In genomic region chr3:169929830-169930519, GRCh38 we compare ENCODE assay signal across 14 cellular contexts. TPM values are rescaled to one million over a fixed set of nuclear protein-coding genes. Genes with fewer than 3 reads are reported as not detected.
DNase-seq lines count a peak whose midpoint lies in the region; ATAC-seq and TF ChIP-seq lines count a peak whose summit lies in the region.
"Had no signal": no experiment of that assay in that cellular context is flagged by ENCODE, and none has a peak within 500 bp of the region (broad histone marks: within the 10 kb centered on the region; RNA-seq: fewer than 3 reads in every experiment).

No MANE protein-coding gene starts in this region.

- TF ChIP-seq POLR2A in NB4 (IDR thresholded peaks at IDR 0.05; ENCODE audit: extremely low read depth, insufficient read length), result no peak

- DNase-seq in NCI-H146 (lab: John Stamatoyannopoulos, UW) (peak; percentile 16), NCI-H146 treated with DMSO at 0.1 percent for 48 hours (lab: John Stamatoyannopoulos, UW; ENCODE audit: unreplicated experiment) (no peak), NB4 (ENCODE audit: low read depth) (peak; percentile 56), memory B cell (ENCODE audit: low spot score in 2 of 2) (peak in 1 of 2 donors; percentile 31), lower lobe of right lung (no peak), NCI-H345 treated with DMSO at 0.1 percent for 48 hours (lab: John Stamatoyannopoulos, UW; ENCODE audit: unreplicated experiment) (no peak), hepatocyte (ENCODE audit: low spot score) (no peak)

- no peaks in the 10 kb centered on the region for H3K36me3 Mint-ChIP-seq in memory B cell
- H3K36me3 Mint-ChIP-seq: activated naive CD4-positive, alpha-beta T cell treated with anti-CD3 and anti-CD28 coated beads, Interleukin-2, amount 50 U/mL, for 24 hours had no signal

- H3K4me1 ChIP-seq in lower lobe of right lung (no peaks in the 10 kb centered on the region), hepatocyte (ENCODE audit: insufficient read depth) (no peaks in the 10 kb centered on the region)

- H3K79me2 ChIP-seq in hepatocyte, result no peaks in the 10 kb centered on the region

- H3K9me3 ChIP-seq in lower lobe of right lung (no peaks in the 10 kb centered on the region), hepatocyte (ENCODE audit: low read depth) (no peaks in the 10 kb centered on the region)

- 90% methylated on average over 3 of the region's 3 CpGs for WGBS in hepatocyte (ENCODE audit: low lambda C conversion rate, missing lambda C conversion rate)

- H3K4me2 ChIP-seq in hepatocyte, result no peak overlapping the region

- ATAC-seq in GM19463 (IDR thresholded peaks at IDR 0.05; ENCODE audit: unreplicated experiment) (peak; percentile 21), memory B cell (ENCODE audit: low read depth) (peak; percentile 48), lower lobe of right lung (no peak)

- intact Hi-C loops in lower lobe of right lung (cut with DNase I), result no loop called here

- H3K36me3 ChIP-seq in lower lobe of right lung (no peaks in the 10 kb centered on the region), hepatocyte (replicated peaks; ENCODE audit: insufficient read depth, low read depth) (no peaks in the 10 kb centered on the region)

- H3K27ac ChIP-seq in lower lobe of right lung (no peak overlapping the region), hepatocyte (no peak overlapping the region)

- no peaks in the 10 kb centered on the region for H3K9me3 Mint-ChIP-seq in memory B cell
- H3K9me3 Mint-ChIP-seq: activated naive CD4-positive, alpha-beta T cell treated with anti-CD3 and anti-CD28 coated beads, Interleukin-2, amount 50 U/mL, for 24 hours had no signal

- no peaks in the 10 kb centered on the region for H4K20me1 ChIP-seq in hepatocyte (ENCODE audit: insufficient read depth, poor library complexity, severe bottlenecking)

- H2AFZ ChIP-seq in hepatocyte, result no peak overlapping the region

- H3K27me3 ChIP-seq in lower lobe of right lung (ENCODE audit: low read depth), result no peaks in the 10 kb centered on the region
- no peaks in the 10 kb centered on the region for H3K27me3 ChIP-seq in hepatocyte

- TF ChIP-seq CTCF in NB4 (IDR thresholded peaks at IDR 0.05; ENCODE audit: low read depth, low read length) (peak; percentile 17), lower lobe of right lung (IDR thresholded peaks at IDR 0.05) (no peak), hepatocyte (IDR thresholded peaks at IDR 0.05; ENCODE audit: poor library complexity) (no peak)

- H3K4me1 Mint-ChIP-seq in memory B cell, result peaks cover 38% of the 10 kb centered on the region
- H3K4me1 Mint-ChIP-seq: activated naive CD4-positive, alpha-beta T cell treated with anti-CD3 and anti-CD28 coated beads, Interleukin-2, amount 50 U/mL, for 24 hours had no signal

- no peak overlapping the region for H3K4me3 Mint-ChIP-seq in memory B cell
- H3K4me3 Mint-ChIP-seq: activated naive CD4-positive, alpha-beta T cell treated with anti-CD3 and anti-CD28 coated beads, Interleukin-2, amount 50 U/mL, for 24 hours had no signal

- no peaks in the 10 kb centered on the region for H3K27me3 Mint-ChIP-seq in memory B cell
- H3K27me3 Mint-ChIP-seq: activated naive CD4-positive, alpha-beta T cell treated with anti-CD3 and anti-CD28 coated beads, Interleukin-2, amount 50 U/mL, for 24 hours had no signal

- H3K27ac Mint-ChIP-seq in memory B cell, result peak overlapping the region; percentile 54
- H3K27ac Mint-ChIP-seq: activated naive CD4-positive, alpha-beta T cell treated with anti-CD3 and anti-CD28 coated beads, Interleukin-2, amount 50 U/mL, for 24 hours had no signal

- H3K4me3 ChIP-seq in NB4 (ENCODE audit: low read depth, low read length) (no peak overlapping the region), lower lobe of right lung (no peak overlapping the region), hepatocyte (no peak overlapping the region)

- no peaks in the 10 kb centered on the region for H3K9me2 ChIP-seq in hepatocyte (replicated peaks; ENCODE audit: insufficient read depth)

RNA-seq across cellular contexts. Expression of gene SAMD7, which starts 18.6 kb away (rescaled TPM):
- total RNA-seq in lower lobe of right lung (not detected), hepatocyte (not detected in 2 replicates)
- not detected in 2 replicates for polyA plus RNA-seq in hepatocyte
- total RNA-seq: A172, H4, HT-29, omental fat pad, ureter had no signal

RNA-seq across cellular contexts. Expression of gene SEC62, which starts 36.6 kb away (rescaled TPM):
- 153 TPM for total RNA-seq in lower lobe of right lung
- 45.4 and 48.7 TPM in 2 replicates for total RNA-seq in hepatocyte
- polyA plus RNA-seq in hepatocyte, result 138 and 147 TPM in 2 replicates

Comparison
In these comparisons a context has a peak if more than half of its experiments do, and no peak if none do; other contexts are left out.
1. DNase-seq: peak in NCI-H146 (single experiment) and NB4 (single experiment); none in NCI-H146 treated with DMSO at 0.1 percent for 48 hours (single experiment), lower lobe of right lung (single experiment), NCI-H345 treated with DMSO at 0.1 percent for 48 hours (single experiment) and hepatocyte (single experiment).
2. ATAC-seq: peak in GM19463 (single experiment) and memory B cell (single experiment); none in lower lobe of right lung (0 of 2).